In the genomic region with DNA sequence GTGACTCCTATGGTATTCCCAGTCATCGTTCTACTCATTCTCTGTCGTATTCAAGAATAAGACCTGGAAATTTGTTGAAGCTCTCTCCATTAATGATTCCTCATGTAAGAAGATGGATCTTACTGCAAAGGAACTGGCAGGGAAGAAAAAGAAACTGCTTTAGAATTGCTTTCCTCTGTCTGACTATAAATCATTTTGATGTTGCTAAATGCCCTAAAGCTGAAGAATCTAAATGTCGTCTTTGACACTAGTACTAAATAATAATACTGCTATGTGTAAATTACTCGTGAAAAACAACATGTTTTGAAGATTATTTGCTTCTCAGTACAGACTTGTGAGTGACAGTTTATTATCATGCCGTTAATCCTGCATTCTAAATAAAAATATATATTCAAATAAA, we compare ENCODE assay signal across 22 cellular contexts.
"Had no signal": no experiment of that assay in that cellular context is flagged by ENCODE, and none has a peak within 500 bp of the region (broad histone marks: within the 10 kb centered on the region; RNA-seq: fewer than 3 reads in every experiment).

No MANE protein-coding gene starts in this region.

- H3K27ac Mint-ChIP-seq: activated B cell treated with CpG ODN at 0.5 μM for 24 hours; activated CD4-positive, alpha-beta memory T cell treated with anti-CD3 and anti-CD28 coated beads for 36 hours; activated CD4-positive, alpha-beta T cell treated with anti-CD3 and anti-CD28 coated beads, Interleukin-2, amount 10 ng/mL, durations not matched to agents 7 days and 5 days; activated naive CD4-positive, alpha-beta T cell treated with anti-CD3 and anti-CD28 coated beads, Interleukin-2, amount 10 ng/mL, durations not matched to agents 7 days and 5 days; activated naive CD8-positive, alpha-beta T cell treated with anti-CD3 and anti-CD28 coated beads for 36 hours; activated T-cell treated with anti-CD3 and anti-CD28 coated beads, Interleukin-2, amount 50 U/mL, for 72 hours; activated T-helper 2 cell treated with anti-CD3 and anti-CD28 coated beads, Interferon-gamma antibody, Interleukin-2, Interleukin-4, amounts not matched to agents 10 μg/mL and 5 μg/mL and 100 μg/mL, durations not matched to agents 14 hours and 24 hours and 36 hours; T-helper 17 cell had no signal

- H3K4me1 Mint-ChIP-seq: activated B cell treated with CpG ODN at 0.5 μM for 24 hours; activated CD4-positive, alpha-beta T cell treated with anti-CD3 and anti-CD28 coated beads, Interleukin-2, amount 10 ng/mL, durations not matched to agents 7 days and 5 days; activated naive CD4-positive, alpha-beta T cell treated with anti-CD3 and anti-CD28 coated beads, Interleukin-2, amount 10 ng/mL, durations not matched to agents 7 days and 5 days; activated naive CD8-positive, alpha-beta T cell treated with anti-CD3 and anti-CD28 coated beads for 36 hours; T-helper 17 cell had no signal

- H3K4me3 ChIP-seq: PC-9 had no signal

- H3K27ac ChIP-seq: PC-9 had no signal

- H3K36me3 Mint-ChIP-seq: activated CD4-positive, alpha-beta memory T cell treated with anti-CD3 and anti-CD28 coated beads for 36 hours; activated naive CD4-positive, alpha-beta T cell treated with anti-CD3 and anti-CD28 coated beads, Interleukin-2, amount 10 ng/mL, durations not matched to agents 7 days and 5 days; activated naive CD8-positive, alpha-beta T cell treated with anti-CD3 and anti-CD28 coated beads for 36 hours had no signal

- ATAC-seq: activated T-cell treated with anti-CD3 and anti-CD28 coated beads, Interleukin-2, amount 50 U/mL, for 72 hours; T-helper 17 cell had no signal

- H3K27me3 Mint-ChIP-seq: activated CD4-positive, alpha-beta T cell treated with anti-CD3 and anti-CD28 coated beads, Interleukin-2, amount 10 ng/mL, durations not matched to agents 7 days and 5 days; activated naive CD4-positive, alpha-beta T cell treated with anti-CD3 and anti-CD28 coated beads, Interleukin-2, amount 10 ng/mL, durations not matched to agents 7 days and 5 days; activated naive CD8-positive, alpha-beta T cell treated with anti-CD3 and anti-CD28 coated beads for 36 hours had no signal

- H3K9me3 Mint-ChIP-seq: activated B cell treated with CpG ODN at 0.5 μM for 24 hours; activated CD4-positive, alpha-beta memory T cell treated with anti-CD3 and anti-CD28 coated beads for 36 hours; activated CD4-positive, alpha-beta T cell treated with anti-CD3 and anti-CD28 coated beads, Interleukin-2, amount 10 ng/mL, durations not matched to agents 7 days and 5 days; activated naive CD4-positive, alpha-beta T cell treated with anti-CD3 and anti-CD28 coated beads, Interleukin-2, amount 10 ng/mL, durations not matched to agents 7 days and 5 days; activated naive CD8-positive, alpha-beta T cell treated with anti-CD3 and anti-CD28 coated beads for 36 hours; activated T-cell treated with anti-CD3 and anti-CD28 coated beads, Interleukin-2, amount 50 U/mL, for 72 hours; activated T-helper 2 cell treated with anti-CD3 and anti-CD28 coated beads, Interferon-gamma antibody, Interleukin-2, Interleukin-4, amounts not matched to agents 10 μg/mL and 5 μg/mL and 100 μg/mL, durations not matched to agents 14 hours and 24 hours and 36 hours had no signal

- H3K4me3 Mint-ChIP-seq: activated B cell treated with CpG ODN at 0.5 μM for 24 hours; activated CD4-positive, alpha-beta memory T cell treated with anti-CD3 and anti-CD28 coated beads for 36 hours; activated CD4-positive, alpha-beta T cell treated with anti-CD3 and anti-CD28 coated beads, Interleukin-2, amount 10 ng/mL, durations not matched to agents 7 days and 5 days; activated naive CD4-positive, alpha-beta T cell treated with anti-CD3 and anti-CD28 coated beads, Interleukin-2, amount 10 ng/mL, durations not matched to agents 7 days and 5 days; activated naive CD8-positive, alpha-beta T cell treated with anti-CD3 and anti-CD28 coated beads for 36 hours; activated T-cell treated with anti-CD3 and anti-CD28 coated beads, Interleukin-2, amount 50 U/mL, for 72 hours; T-helper 17 cell had no signal

- DNase-seq: activated B cell treated with CpG ODN at 0.5 μM for 24 hours; activated CD4-positive, alpha-beta memory T cell treated with anti-CD3 and anti-CD28 coated beads for 36 hours; activated CD4-positive, alpha-beta T cell treated with anti-CD3 and anti-CD28 coated beads for 1 hour; activated CD4-positive, alpha-beta T cell treated with anti-CD3 and anti-CD28 coated beads, Interleukin-2, amount 10 ng/mL, durations not matched to agents 7 days and 5 days; activated CD8-positive, alpha-beta memory T cell treated with anti-CD3 and anti-CD28 coated beads, Interleukin-2, amount 50 U/mL, for 4 hours; activated gamma-delta T cell treated with Interleukin-2 at 50 U/mL for 16 hours; activated naive CD4-positive, alpha-beta T cell treated with anti-CD3 and anti-CD28 coated beads, Interleukin-2, amount 10 ng/mL, durations not matched to agents 7 days and 5 days; activated naive CD8-positive, alpha-beta T cell treated with anti-CD3 and anti-CD28 coated beads for 36 hours; activated T-cell treated with anti-CD3 and anti-CD28 coated beads, Interleukin-2, amount 50 U/mL, for 72 hours; Karpas-422; MM.1S; NCI-H1105; NCI-H1436; NCI-H1694 treated with DMSO at 0.1 percent for 48 hours; NCI-H2029 treated with DMSO at 0.1 percent for 48 hours; NCI-H345; NCI-H510A treated with DMSO at 0.1 percent for 48 hours; SHP77 treated with DMSO at 0.1 percent for 48 hours; T-helper 17 cell; T-helper 9 cell had no signal
